15 cellular contexts compared by ENCODE assay signal in the genomic region with DNA sequence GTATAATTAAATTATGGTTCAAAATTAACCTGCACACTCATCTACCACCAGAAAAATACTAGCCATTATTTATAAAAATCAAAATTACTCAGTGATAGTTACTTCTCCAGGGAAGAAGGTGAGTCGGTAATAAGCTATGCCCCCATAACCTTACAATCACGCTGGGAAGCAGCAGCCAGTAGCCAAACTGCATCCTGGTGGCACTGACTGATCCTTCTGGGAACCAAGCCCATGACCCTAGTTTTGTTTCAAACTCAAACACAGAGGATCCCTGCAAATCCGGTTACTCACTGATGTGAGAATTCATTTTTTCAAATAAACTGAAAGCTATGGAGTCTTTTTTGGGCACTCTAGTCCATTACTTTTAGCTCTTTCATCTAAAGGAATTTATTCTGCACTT.
DNase-seq lines count a peak whose midpoint lies in the region; ATAC-seq, FAIRE-seq and TF ChIP-seq lines count a peak whose summit lies in the region.
"Had no signal": no experiment of that assay in that cellular context is flagged by ENCODE, and none has a peak within 500 bp of the region (broad histone marks: within the 10 kb centered on the region; RNA-seq: fewer than 3 reads in every experiment).

No MANE protein-coding gene starts in this region.

- H3K4me3 ChIP-seq in astrocyte (ENCODE audit: insufficient read depth, low read depth, low read length), result no peak overlapping the region

- H3K4me1 Mint-ChIP-seq in astrocyte (ENCODE audit: low read depth, unreplicated experiment), result no peaks in the 10 kb centered on the region
- H3K4me1 Mint-ChIP-seq in stimulated activated memory B cell treated with anti-CD40 and anti-IgM and Interleukin-4, amounts not matched to agents 10 μg/mL and 1 μg/mL and 100 μg/mL, for 72 hours, result no peaks in the 10 kb centered on the region
- H3K4me1 Mint-ChIP-seq: CD4-positive, alpha-beta memory T cell had no signal

- TF ChIP-seq CTCF in astrocyte (IDR thresholded peaks at IDR 0.05; ENCODE audit: insufficient read depth, low read depth, low read length), result no peak

- H3K27ac Mint-ChIP-seq in astrocyte (ENCODE audit: unreplicated experiment), result no peak overlapping the region
- H3K27ac Mint-ChIP-seq in stimulated activated memory B cell treated with anti-CD40 and anti-IgM and Interleukin-4, amounts not matched to agents 10 μg/mL and 1 μg/mL and 100 μg/mL, for 72 hours, result no peak overlapping the region
- H3K27ac Mint-ChIP-seq: CD4-positive, alpha-beta memory T cell had no signal

- H3K36me3 ChIP-seq in astrocyte (ENCODE audit: insufficient read depth, low read length), result no peaks in the 10 kb centered on the region
- H3K36me3 ChIP-seq: BE2C had no signal

- peak; percentile 52 for DNase-seq in EL
- DNase-seq in HS-5 (ENCODE audit: low read depth), result peak; percentile 58
- DNase-seq in astrocyte (ENCODE audit: low read depth), result peak; percentile 10
- peak; percentile 30 for DNase-seq in kidney tubule cell (ENCODE audit: low spot score)
- no peak for DNase-seq in DMS79 treated with DMSO at 0.1 percent for 48 hours (lab: John Stamatoyannopoulos, UW)
- DNase-seq in NCI-H526 treated with DMSO at 0.1 percent for 48 hours (lab: John Stamatoyannopoulos, UW), result no peak
- DNase-seq: BE2C; CD4-positive, alpha-beta memory T cell; NCI-H1436; NCI-H2029 treated with DMSO at 0.1 percent for 48 hours; NCI-H524 treated with DMSO at 0.1 percent for 48 hours had no signal

- H3K9me3 Mint-ChIP-seq in astrocyte (ENCODE audit: unreplicated experiment), result peaks cover 3% of the 10 kb centered on the region
- no peaks in the 10 kb centered on the region for H3K9me3 Mint-ChIP-seq in stimulated activated memory B cell treated with anti-CD40 and anti-IgM and Interleukin-4, amounts not matched to agents 10 μg/mL and 1 μg/mL and 100 μg/mL, for 72 hours

- FAIRE-seq in astrocyte (lab: Jason Lieb, UNC), result no peak
- FAIRE-seq: D721Med had no signal

- H3K4me2 ChIP-seq in astrocyte (ENCODE audit: low read length), result no peak overlapping the region
- H3K4me2 ChIP-seq: KMS-11 had no signal

- no peaks in the 10 kb centered on the region for H3K27me3 ChIP-seq in astrocyte (ENCODE audit: insufficient read depth, low read length)
- H3K27me3 ChIP-seq: BE2C had no signal

- H2AFZ ChIP-seq in astrocyte (ENCODE audit: low read depth, low read length), result no peak overlapping the region

- no peak overlapping the region for H3K4me3 Mint-ChIP-seq in astrocyte (ENCODE audit: unreplicated experiment)
- H3K4me3 Mint-ChIP-seq in stimulated activated memory B cell treated with anti-CD40 and anti-IgM and Interleukin-4, amounts not matched to agents 10 μg/mL and 1 μg/mL and 100 μg/mL, for 72 hours, result no peak overlapping the region
- H3K4me3 Mint-ChIP-seq: CD4-positive, alpha-beta memory T cell had no signal

- H3K36me3 Mint-ChIP-seq in astrocyte (ENCODE audit: low read depth, unreplicated experiment), result no peaks in the 10 kb centered on the region
- H3K36me3 Mint-ChIP-seq in stimulated activated memory B cell treated with anti-CD40 and anti-IgM and Interleukin-4, amounts not matched to agents 10 μg/mL and 1 μg/mL and 100 μg/mL, for 72 hours, result no peaks in the 10 kb centered on the region
- H3K36me3 Mint-ChIP-seq: CD4-positive, alpha-beta memory T cell had no signal

- no peak overlapping the region for H3K9ac ChIP-seq in astrocyte (ENCODE audit: low read length)
- H3K9ac ChIP-seq: KMS-11 had no signal

- no peaks in the 10 kb centered on the region for H3K79me2 ChIP-seq in astrocyte (ENCODE audit: insufficient read depth, low read length)

- ATAC-seq in stimulated activated memory B cell treated with anti-CD40 and anti-IgM and Interleukin-4, amounts not matched to agents 10 μg/mL and 1 μg/mL and 100 μg/mL, for 72 hours, result no peak
- ATAC-seq in GM21723 (IDR thresholded peaks at IDR 0.05; ENCODE audit: unreplicated experiment), result no peak

- no peak overlapping the region for H3K27ac ChIP-seq in astrocyte (ENCODE audit: low read depth, low read length)
- H3K27ac ChIP-seq: KMS-11 had no signal

- no peaks in the 10 kb centered on the region for H3K9me3 ChIP-seq in astrocyte (ENCODE audit: insufficient read depth, low read depth, low read length)
- H3K9me3 ChIP-seq: BE2C had no signal

- no peaks in the 10 kb centered on the region for H3K4me1 ChIP-seq in astrocyte (ENCODE audit: insufficient read depth, low read length)
- H3K4me1 ChIP-seq: BE2C had no signal

- no peaks in the 10 kb centered on the region for H3K27me3 Mint-ChIP-seq in astrocyte (ENCODE audit: low read depth, unreplicated experiment)
- H3K27me3 Mint-ChIP-seq in stimulated activated memory B cell treated with anti-CD40 and anti-IgM and Interleukin-4, amounts not matched to agents 10 μg/mL and 1 μg/mL and 100 μg/mL, for 72 hours, result no peaks in the 10 kb centered on the region
- H3K27me3 Mint-ChIP-seq: CD4-positive, alpha-beta memory T cell had no signal

- no peaks in the 10 kb centered on the region for H4K20me1 ChIP-seq in astrocyte (ENCODE audit: insufficient read depth, low read length)

Comparison
In these comparisons a context has a peak if more than half of its experiments do, and no peak if none do; other contexts are left out.
1. DNase-seq: peak in EL (single experiment), HS-5 (single experiment), astrocyte (single experiment) and kidney tubule cell (single experiment); none in DMS79 treated with DMSO at 0.1 percent for 48 hours (single experiment) and NCI-H526 treated with DMSO at 0.1 percent for 48 hours (single experiment).